In genomic region chr3:174960898-174961297, GRCh38 we compare ENCODE assay signal across 33 cellular contexts.
"Had no signal": no experiment of that assay in that cellular context is flagged by ENCODE, and none has a peak within 500 bp of the region (broad histone marks: within the 10 kb centered on the region; RNA-seq: fewer than 3 reads in every experiment).

No MANE protein-coding gene starts in this region.

- H3K4me3 ChIP-seq: MG63 had no signal

- H3K27me3 ChIP-seq: MG63 had no signal

- DNase-seq: Karpas-422, Kasumi-1, MG63, MV-4-11, NCI-H1048, NCI-H1092, NCI-H1092 treated with DMSO at 0.1 percent for 48 hours, NCI-H1105, NCI-H1105 treated with DMSO at 0.1 percent for 48 hours, NCI-H1417, NCI-H1417 treated with DMSO at 0.1 percent for 48 hours, NCI-H1436, NCI-H1436 treated with DMSO at 0.1 percent for 48 hours, NCI-H146, NCI-H1694, NCI-H1694 treated with DMSO at 0.1 percent for 48 hours, NCI-H187, NCI-H187 treated with DMSO at 0.1 percent for 48 hours, NCI-H1930, NCI-H2029, NCI-H2029 treated with DMSO at 0.1 percent for 48 hours, NCI-H2081, NCI-H2081 treated with DMSO at 0.1 percent for 48 hours, NCI-H2107, NCI-H2171, NCI-H2171 treated with DMSO at 0.1 percent for 48 hours, NCI-H2227 treated with DMSO at 0.1 percent for 48 hours, NCI-H226, NCI-H345, NCI-H446, NCI-H446 treated with DMSO at 0.1 percent for 48 hours, NCI-H510A, NCI-H510A treated with DMSO at 0.1 percent for 48 hours had no signal
